ENCODE assay signal across 18 cellular contexts in genomic region chr1:15400627-15401026, GRCh38. TPM values are rescaled to one million over a fixed set of nuclear protein-coding genes. Genes with fewer than 3 reads are reported as not detected.
DNase-seq lines count a peak whose midpoint lies in the region; ATAC-seq and TF ChIP-seq lines count a peak whose summit lies in the region.
"Had no signal": no experiment of that assay in that cellular context is flagged by ENCODE, and none has a peak within 500 bp of the region (broad histone marks: within the 10 kb centered on the region; RNA-seq: fewer than 3 reads in every experiment).

No MANE protein-coding gene starts in this region.

- peak overlapping the region; percentile 52; the same call in 1 of the 2 replicates for H2AFZ ChIP-seq in OCI-LY7 (ENCODE audit: low read length)

- no peak overlapping the region for H3K4me3 ChIP-seq in OCI-LY7 (ENCODE audit: low read depth, low read length, poor library complexity, severe bottlenecking)
- H3K4me3 ChIP-seq: sigmoid colon had no signal

- POLR2A ChIA-PET in OCI-LY7 (lab: Charles Lee), result no interaction called here

- no peaks in the 10 kb centered on the region for H4K20me1 ChIP-seq in OCI-LY7 (ENCODE audit: insufficient read depth, low read length)

- no peaks in the 10 kb centered on the region for H3K27me3 ChIP-seq in foreskin keratinocyte
- H3K27me3 ChIP-seq: neutrophil, sigmoid colon had no signal

- peak; percentile 80 for DNase-seq in DMS153 (lab: John Stamatoyannopoulos, UW)
- peak; percentile 36 for DNase-seq in NCI-H2107 (lab: John Stamatoyannopoulos, UW)
- DNase-seq in OCI-LY7 (ENCODE audit: low spot score), result no peak
- DNase-seq in foreskin keratinocyte, result peak; percentile 89 to 91
- DNase-seq in MV-4-11 (lab: John Stamatoyannopoulos, UW), result no peak
- DNase-seq in SW 1271 (lab: John Stamatoyannopoulos, UW), result no peak
- DNase-seq in activated T-cell treated with anti-CD3 and anti-CD28 coated beads, Interleukin-2, amount 50 U/mL, for 1 hour, result no peak
- DNase-seq: activated CD8-positive, alpha-beta memory T cell treated with anti-CD3 and anti-CD28 coated beads for 24 hours; midbrain; NK-92 treated with Interleukin-12 subunit alpha and Interleukin-12 subunit beta, amount 100 ng/mL, for 24 hours; sigmoid colon; stimulated activated CD4-positive, alpha-beta T cell treated with anti-CD3 and anti-CD28 coated beads, Interleukin-1b, Interleukin-23, amount 100 ng/mL, for 48 hours; T-cell had no signal

- intact Hi-C loops in OCI-LY7 (cut with micrococcal nuclease; ENCODE audit: unreplicated experiment), result no loop called here

- H3K4me2 ChIP-seq in OCI-LY7 (ENCODE audit: low read length), result no peak overlapping the region

- H3K79me2 ChIP-seq in OCI-LY7 (ENCODE audit: insufficient read depth, low read depth, low read length), result no peaks in the 10 kb centered on the region

- peaks cover 7% of the 10 kb centered on the region; the same call in 1 of the 2 replicates for H3K9me3 ChIP-seq in OCI-LY7 (ENCODE audit: low read length)
- H3K9me3 ChIP-seq: neutrophil had no signal

- no peaks in the 10 kb centered on the region for H3K9me2 ChIP-seq in OCI-LY7 (ENCODE audit: insufficient read depth, low read length)

- ATAC-seq in foreskin keratinocyte (peak; percentile 92), HG03342 (IDR thresholded peaks at IDR 0.05; ENCODE audit: unreplicated experiment) (no peak)
- ATAC-seq: HCT116, T-cell had no signal

- BruUV-seq in OCI-LY7 (replicated peaks; lab: Mats Ljungman, UMichigan), result no TSS peak

- no peaks in the 10 kb centered on the region for H3K36me3 ChIP-seq in OCI-LY7 (ENCODE audit: insufficient read depth, low read length)
- H3K36me3 ChIP-seq: neutrophil, sigmoid colon had no signal

- CTCF ChIA-PET in OCI-LY7 (lab: Charles Lee; ENCODE audit: unreplicated experiment), result no interaction called here

- peaks cover 20% of the 10 kb centered on the region for H3K4me1 ChIP-seq in OCI-LY7 (ENCODE audit: insufficient read depth, low read length, poor library complexity, severe bottlenecking)
- peaks cover 9% of the 10 kb centered on the region for H3K4me1 ChIP-seq in foreskin keratinocyte

- TF ChIP-seq CTCF in OCI-LY7 (conservative IDR thresholded peaks at IDR 0.05; ENCODE audit: low read length) (no peak), foreskin keratinocyte (conservative IDR thresholded peaks at IDR 0.05) (no peak)

- H3K27ac ChIP-seq in OCI-LY7 (ENCODE audit: low read depth, low read length, poor library complexity, severe bottlenecking) (no peak overlapping the region), foreskin keratinocyte (peak overlapping the region; percentile 49)
- H3K27ac ChIP-seq: neutrophil, sigmoid colon had no signal

RNA-seq across cellular contexts. Expression of gene EFHD2, which starts 9.1 kb away (rescaled TPM):
- 25.4 and 27.3 TPM in 2 replicates for total RNA-seq in OCI-LY7 (2014; rRNA removed; shearing (Covaris generic))
- total RNA-seq in OCI-LY7 (2022), result 38.3 and 42.0 TPM in 2 replicates
- 95.3 and 101 TPM in 2 replicates for total RNA-seq in foreskin keratinocyte
- 114 and 116 TPM in 2 replicates for polyA plus RNA-seq in foreskin keratinocyte

RNA-seq across cellular contexts. Expression of gene CTRC, which starts 37.6 kb away (rescaled TPM):
- not detected in 2 replicates for total RNA-seq in OCI-LY7 (2014; rRNA removed; shearing (Covaris generic))
- total RNA-seq in OCI-LY7 (2022) (not detected in 2 replicates), foreskin keratinocyte (not detected in 2 replicates)
- polyA plus RNA-seq in foreskin keratinocyte, result not detected in 2 replicates
- total RNA-seq: fibroblast of villous mesenchyme, LHCN-M2, sigmoid colon had no signal

RNA-seq across cellular contexts. Expression of gene CELA2A, which starts 55.9 kb away (rescaled TPM):
- not detected in 2 replicates for total RNA-seq in OCI-LY7 (2014; rRNA removed; shearing (Covaris generic))
- total RNA-seq in OCI-LY7 (2022) (not detected in 2 replicates), foreskin keratinocyte (not detected in 2 replicates)
- not detected in 2 replicates for polyA plus RNA-seq in foreskin keratinocyte
- total RNA-seq: fibroblast of villous mesenchyme, LHCN-M2, sigmoid colon had no signal
- polyA plus RNA-seq: sigmoid colon had no signal

Comparison
In these comparisons a context has a peak if more than half of its experiments do, and no peak if none do; other contexts are left out.
1. DNase-seq: peak in DMS153 (single experiment), NCI-H2107 (single experiment) and foreskin keratinocyte (2 of 2); none in OCI-LY7 (single experiment), MV-4-11 (single experiment), SW 1271 (0 of 2) and activated T-cell treated with anti-CD3 and anti-CD28 coated beads, Interleukin-2, amount 50 U/mL, for 1 hour (single experiment).